ENCODE assay signal across 1 cellular context in genomic region chr11:65121865-65122696, GRCh38.
TF ChIP-seq lines count a peak whose summit lies in the region.

Gene FAU (minus strand): TSS chr11:65122134. CDS start chr11:65121813, 321 bp downstream.
Gene MRPL49 (plus strand): TSS chr11:65122321. CDS start chr11:65122347, 26 bp downstream.

TF ChIP-seq in HepG2, 621 proteins besides CTCF, POLR2A, EP300 and RAD21 (continued from another document and continues in another):
- TF ChIP-seq ZKSCAN8 (CRISPR knock-in tag; IDR thresholded peaks at IDR 0.05; ENCODE audit: borderline replicate concordance) (no peak), ZFP91 (CRISPR knock-in tag; IDR thresholded peaks at IDR 0.05; ENCODE audit: borderline replicate concordance) (peak; percentile 70; the same call in 1 of the 2 replicates), ZNF737 (CRISPR knock-in tag; IDR thresholded peaks at IDR 0.05; ENCODE audit: borderline replicate concordance) (peak; percentile 59; the same call in 1 of the 2 replicates), TP53 (CRISPR knock-in tag; conservative IDR thresholded peaks at IDR 0.05) (peak; percentile 84; the same call in 1 of the 2 replicates), HOXA9 (CRISPR knock-in tag; IDR thresholded peaks at IDR 0.05; ENCODE audit: borderline replicate concordance) (no peak; the same call in 1 of the 2 replicates), TBL1XR1 (IDR thresholded peaks at IDR 0.05; ENCODE audit: borderline replicate concordance, low read length, partially characterized antibody) (peak; percentile 9), NR1H2 (CRISPR knock-in tag; IDR thresholded peaks at IDR 0.05; ENCODE audit: borderline replicate concordance, low read depth) (0 out of 2 replicates have a peak, but pooled peaks have one; percentile 5), THYN1 (CRISPR knock-in tag; IDR thresholded peaks at IDR 0.05; ENCODE audit: borderline replicate concordance, low read depth) (no peak), ZNF510 (CRISPR knock-in tag; IDR thresholded peaks at IDR 0.05; ENCODE audit: low read depth) (no peak), ZFP41 (CRISPR knock-in tag; IDR thresholded peaks at IDR 0.05; ENCODE audit: borderline replicate concordance) (peak; percentile 42; the same call in 1 of the 2 replicates), TEF (CRISPR knock-in tag; IDR thresholded peaks at IDR 0.05) (peak; percentile 17; the same call in 1 of the 2 replicates), ZSCAN20 (CRISPR knock-in tag; IDR thresholded peaks at IDR 0.05; ENCODE audit: borderline replicate concordance) (no peak), MZF1 (CRISPR knock-in tag; IDR thresholded peaks at IDR 0.05; ENCODE audit: borderline replicate concordance) (no peak), SETDB1 (CRISPR knock-in tag; IDR thresholded peaks at IDR 0.05; ENCODE audit: borderline replicate concordance) (no peak), ZFP37 (CRISPR knock-in tag; IDR thresholded peaks at IDR 0.05; ENCODE audit: borderline replicate concordance) (peak; percentile 8; the same call in 1 of the 2 replicates), MYNN (CRISPR knock-in tag; IDR thresholded peaks at IDR 0.05; ENCODE audit: low read depth) (no peak), MXD1 (CRISPR knock-in tag; IDR thresholded peaks at IDR 0.05) (peak; percentile 60; the same call in 1 of the 2 replicates), SSRP1 (CRISPR knock-in tag; IDR thresholded peaks at IDR 0.05) (peak; percentile 66; the same call in 1 of the 2 replicates), ZNF34 (CRISPR knock-in tag; IDR thresholded peaks at IDR 0.05; ENCODE audit: borderline replicate concordance) (0 out of 2 replicates have a peak, but pooled peaks have one; percentile 86), PBX3 (CRISPR knock-in tag; IDR thresholded peaks at IDR 0.05; ENCODE audit: borderline replicate concordance) (no peak), SNAPC2 (CRISPR knock-in tag; IDR thresholded peaks at IDR 0.05) (no peak), ZNF232 (CRISPR knock-in tag; IDR thresholded peaks at IDR 0.05; ENCODE audit: borderline replicate concordance) (peak; percentile 89), RBM39 (IDR thresholded peaks at IDR 0.05; ENCODE audit: low read depth, low read length, poor library complexity, severe bottlenecking) (peak; percentile 41), ZMYM2 (CRISPR knock-in tag; IDR thresholded peaks at IDR 0.05) (no peak), CBFB (CRISPR knock-in tag; IDR thresholded peaks at IDR 0.05) (peak; percentile 90; the same call in 1 of the 2 replicates), TCF12 (IDR thresholded peaks at IDR 0.05) (no peak), TCF12 (CRISPR knock-in tag; IDR thresholded peaks at IDR 0.05) (peak; percentile 63; the same call in 1 of the 2 replicates), HIC2 (CRISPR knock-in tag; IDR thresholded peaks at IDR 0.05; ENCODE audit: low read depth) (no peak), ZBTB20 (CRISPR knock-in tag; IDR thresholded peaks at IDR 0.05; ENCODE audit: borderline replicate concordance, low read depth) (no peak), PHF21A (CRISPR knock-in tag; IDR thresholded peaks at IDR 0.05) (peak; percentile 78), ZBTB4 (CRISPR knock-in tag; IDR thresholded peaks at IDR 0.05; ENCODE audit: borderline replicate concordance) (0 out of 2 replicates have a peak, but pooled peaks have one; percentile 41), REPIN1 (CRISPR knock-in tag; IDR thresholded peaks at IDR 0.05; ENCODE audit: borderline replicate concordance, low read depth) (peak; percentile 56), ZNF614 (CRISPR knock-in tag; IDR thresholded peaks at IDR 0.05; ENCODE audit: borderline replicate concordance) (no peak), MAFF (IDR thresholded peaks at IDR 0.05; ENCODE audit: low read depth, low read length) (no peak), ARHGAP35 (CRISPR knock-in tag; IDR thresholded peaks at IDR 0.05; ENCODE audit: borderline replicate concordance) (no peak), TBX3 (IDR thresholded peaks at IDR 0.05; ENCODE audit: borderline replicate concordance) (no peak), PREB (CRISPR knock-in tag; IDR thresholded peaks at IDR 0.05) (no peak), SAP130 (CRISPR knock-in tag; IDR thresholded peaks at IDR 0.05; ENCODE audit: low read depth) (peak; percentile 98), RFXANK (CRISPR knock-in tag; IDR thresholded peaks at IDR 0.05) (no peak), ZNF547 (CRISPR knock-in tag; IDR thresholded peaks at IDR 0.05) (peak; percentile 54; the same call in 1 of the 2 replicates), ZNF597 (CRISPR knock-in tag; IDR thresholded peaks at IDR 0.05) (no peak), ZNF264 (CRISPR knock-in tag; IDR thresholded peaks at IDR 0.05) (no peak), ZNF512B (CRISPR knock-in tag; IDR thresholded peaks at IDR 0.05; ENCODE audit: borderline replicate concordance) (no peak), ZNF354B (CRISPR knock-in tag; IDR thresholded peaks at IDR 0.05) (no peak), SPEN (CRISPR knock-in tag; IDR thresholded peaks at IDR 0.05; ENCODE audit: low read depth) (peak; percentile 95), ZNF569 (CRISPR knock-in tag; IDR thresholded peaks at IDR 0.05; ENCODE audit: borderline replicate concordance) (no peak), ZNF281 (CRISPR knock-in tag; IDR thresholded peaks at IDR 0.05; ENCODE audit: borderline replicate concordance) (no peak), ZNF160 (CRISPR knock-in tag; IDR thresholded peaks at IDR 0.05) (peak; percentile 48; the same call in 1 of the 2 replicates)
